Comparison of ENCODE assay signal across 15 cellular contexts in genomic region chr11:12113294-12113693, GRCh38. TPM values are rescaled to one million over a fixed set of nuclear protein-coding genes. Genes with fewer than 3 reads are reported as not detected.
DNase-seq lines count a peak whose midpoint lies in the region; ATAC-seq, FAIRE-seq and TF ChIP-seq lines count a peak whose summit lies in the region.
"Had no signal": no experiment of that assay in that cellular context is flagged by ENCODE, and none has a peak within 500 bp of the region (broad histone marks: within the 10 kb centered on the region; RNA-seq: fewer than 3 reads in every experiment).

No MANE protein-coding gene starts in this region.

- POLR2A ChIA-PET in CD8-positive, alpha-beta memory T cell (lab: Charles Lee): no interaction called here
- POLR2A ChIA-PET in K562 (lab: Yijun Ruan, JAX): interaction anchor here (1.4 kb wide), 1 partner anchor 11 kb away, joined by 4 read pairs; no protein-coding TSS in a partner anchor

- H4K20me1 ChIP-seq in GM23248 (ENCODE audit: insufficient read depth) (no peaks in the 10 kb centered on the region), K562 (replicated peaks; ENCODE audit: control insufficient read depth, insufficient read depth, low read length) (no peaks in the 10 kb centered on the region)

- intact Hi-C loops in K562 (cut with micrococcal nuclease): no loop called here

- no peak for FAIRE-seq in K562 (lab: Jason Lieb, UNC)

- peak overlapping the region in 2 of 7 donors; percentile 24 to 69 for H3K4me3 Mint-ChIP-seq in CD8-positive, alpha-beta memory T cell

- in situ Hi-C loops in GM23248 (cut with MboI) (no loop called here), K562 (cut with MboI) (no loop called here)

- H3K9me3 Mint-ChIP-seq in CD8-positive, alpha-beta memory T cell: no peaks in the 10 kb centered on the region
- H3K9me3 Mint-ChIP-seq: immature natural killer cell had no signal

- no peak overlapping the region for H2AFZ ChIP-seq in GM23248
- no peak overlapping the region for H2AFZ ChIP-seq in K562 (ENCODE audit: low read depth, low read length)

- no peak overlapping the region for H3K4me3 ChIP-seq in CD8-positive, alpha-beta memory T cell (ENCODE audit: low read length)
- H3K4me3 ChIP-seq in GM23248: peak overlapping the region; percentile 91
- no peak overlapping the region for H3K4me3 ChIP-seq in K562
- H3K4me3 ChIP-seq: suprapubic skin had no signal

- BruUV-seq in K562 (replicated peaks; lab: Mats Ljungman, UMichigan): no TSS peak

- CTCF ChIA-PET in CD8-positive, alpha-beta memory T cell (lab: Charles Lee): no interaction called here
- CTCF ChIA-PET in K562 (lab: Yijun Ruan, JAX; ENCODE audit: low intra/inter-chr PET ratio): no interaction called here

- H3K9ac ChIP-seq in GM23248: peak overlapping the region; percentile 89; the same call in 1 of the 2 replicates
- H3K9ac ChIP-seq in K562 (ENCODE audit: insufficient read depth in 1 of 2, low read depth in 2 of 2, low read length in 2 of 2): peak overlapping the region in 1 of 2 experiments; percentile 22; a peak in 1 of 4 replicates

- no peaks in the 10 kb centered on the region for H3F3A ChIP-seq in GM23248 (ENCODE audit: insufficient read depth)

- no peak for TF ChIP-seq CTCF in K562 (IDR thresholded peaks at IDR 0.05 in 2 of 3, conservative IDR thresholded peaks at IDR 0.05 in 1 of 3; ENCODE audit: insufficient read depth in 2 of 3, low read depth in 1 of 3, low read length in 3 of 3)

- no peaks in the 10 kb centered on the region for H3K9me3 ChIP-seq in CD8-positive, alpha-beta memory T cell (ENCODE audit: low read length)
- H3K9me3 ChIP-seq in GM23248 (ENCODE audit: low read depth) (no peaks in the 10 kb centered on the region), K562 (replicated peaks; ENCODE audit: control insufficient read depth, insufficient read depth, low read depth, low read length) (no peaks in the 10 kb centered on the region)
- H3K9me3 ChIP-seq: suprapubic skin had no signal

- no peaks in the 10 kb centered on the region for H3K9me1 ChIP-seq in K562 (ENCODE audit: control insufficient read depth, insufficient read depth, low read length)

- TF ChIP-seq EP300 in K562 (IDR thresholded peaks at IDR 0.05; ENCODE audit: low read length): no peak

- no peaks in the 10 kb centered on the region for H3K9me2 ChIP-seq in GM23248 (ENCODE audit: insufficient read depth)

- ATAC-seq in K562: no peak
- no peak for ATAC-seq in GM21576 (IDR thresholded peaks at IDR 0.05; ENCODE audit: unreplicated experiment)
- ATAC-seq: activated naive CD4-positive, alpha-beta T cell treated with anti-CD3 and anti-CD28 coated beads, Interleukin-2, amount 50 U/mL, for 72 hours; HCT116; right cardiac atrium had no signal

- H3K27ac ChIP-seq in CD8-positive, alpha-beta memory T cell (ENCODE audit: low read depth, low read length): peak overlapping the region; percentile 38
- no peak overlapping the region for H3K27ac ChIP-seq in GM23248
- H3K27ac ChIP-seq in K562 (ENCODE audit: extremely low read depth, low read depth, low read length): peak overlapping the region; percentile 25; the same call in 1 of the 3 replicates
- H3K27ac ChIP-seq: suprapubic skin had no signal

- TF ChIP-seq RAD21 in K562 (CRISPR knock-in tag; conservative IDR thresholded peaks at IDR 0.05 in 1 of 2, IDR thresholded peaks at IDR 0.05 in 1 of 2): no peak

- peaks cover 17% of the 10 kb centered on the region for H3K4me1 ChIP-seq in CD8-positive, alpha-beta memory T cell (ENCODE audit: insufficient read depth, low read length)
- H3K4me1 ChIP-seq in GM23248 (ENCODE audit: insufficient read depth): peaks cover 24% of the 10 kb centered on the region
- peaks cover 68 to 69% of the 10 kb centered on the region in 2 experiments for H3K4me1 ChIP-seq in K562 (replicated peaks in 1 of 2; ENCODE audit: control insufficient read depth in 2 of 2, insufficient read depth in 2 of 2, low read length in 2 of 2)

- no peak for DNase-seq in CD8-positive, alpha-beta memory T cell
- DNase-seq in GM23248 (no peak), K562 (ENCODE audit: extremely low read depth in 1 of 4, low spot score in 3 of 4) (no peak), lung microvascular endothelial cell (ENCODE audit: low read depth in 2 of 2) (peak; percentile 42 to 65), NCI-H1048 (lab: John Stamatoyannopoulos, UW) (no peak), mesenteric fat pad (ENCODE audit: low spot score) (no peak)
- DNase-seq: cortex of kidney, foreskin fibroblast, immature natural killer cell, NCI-H446 treated with DMSO at 0.1 percent for 48 hours, right cardiac atrium had no signal

- no peak for TF ChIP-seq POLR2A in K562 (conservative IDR thresholded peaks at IDR 0.05)

- peaks cover 0 to 6% (median 0%) of the 10 kb centered on the region in 3 donors for H3K36me3 Mint-ChIP-seq in CD8-positive, alpha-beta memory T cell

- peaks cover 77% of the 10 kb centered on the region for H3K79me2 ChIP-seq in GM23248 (ENCODE audit: insufficient read depth)
- peaks cover 54% of the 10 kb centered on the region for H3K79me2 ChIP-seq in K562 (ENCODE audit: control insufficient read depth, insufficient read depth, low read length)

- H3K27me3 Mint-ChIP-seq in CD8-positive, alpha-beta memory T cell: no peaks in the 10 kb centered on the region

- WGBS in GM23248 (ENCODE audit: low coverage in 1 of 2, low lambda C conversion rate in 2 of 2, missing lambda C conversion rate in 2 of 2), 2 experiments: 95 to 96% methylated on average over 8 of the region's 8 CpGs
- WGBS in K562 (ENCODE audit: insufficient coverage, low coverage, missing lambda C conversion rate): 40% methylated on average over 8 of the region's 8 CpGs

- peak overlapping the region in 3 of 8 donors; percentile 5 to 35 (median 6) for H3K27ac Mint-ChIP-seq in CD8-positive, alpha-beta memory T cell
- H3K27ac Mint-ChIP-seq: activated naive CD4-positive, alpha-beta T cell treated with anti-CD3 and anti-CD28 coated beads, Interleukin-2, amount 50 U/mL, for 72 hours had no signal

- H3K36me3 ChIP-seq in CD8-positive, alpha-beta memory T cell (ENCODE audit: insufficient read depth, low read length): no peaks in the 10 kb centered on the region
- H3K36me3 ChIP-seq in GM23248 (ENCODE audit: low read depth) (0 out of 2 replicates have a peak, but pooled peaks cover 10% of the 10 kb centered on the region), K562 (ENCODE audit: control insufficient read depth, insufficient read depth, low read length) (peaks cover 14% of the 10 kb centered on the region)
- H3K36me3 ChIP-seq: suprapubic skin had no signal

- peaks cover 20 to 46% (median 40%) of the 10 kb centered on the region in 3 donors for H3K4me1 Mint-ChIP-seq in CD8-positive, alpha-beta memory T cell

- no peaks in the 10 kb centered on the region for H3K27me3 ChIP-seq in CD8-positive, alpha-beta memory T cell (ENCODE audit: insufficient read depth, low read length, poor library complexity, severe bottlenecking)
- no peaks in the 10 kb centered on the region for H3K27me3 ChIP-seq in GM23248 (replicated peaks; ENCODE audit: insufficient read depth)
- H3K27me3 ChIP-seq in K562 (ENCODE audit: control insufficient read depth in 2 of 2, insufficient read depth in 2 of 2, low read length in 2 of 2): no peaks in the 10 kb centered on the region
- H3K27me3 ChIP-seq: suprapubic skin had no signal

- H3K4me2 ChIP-seq in GM23248 (ENCODE audit: unreplicated experiment) (peak overlapping the region; percentile 91), K562 (ENCODE audit: insufficient read depth, low read length) (peak overlapping the region; percentile 56)

TF ChIP-seq in K562, 482 proteins besides CTCF, POLR2A, EP300 and RAD21 (continues in another document):
- TF ChIP-seq CBFA2T3 (IDR thresholded peaks at IDR 0.05): 0 out of 2 replicates have a peak, but pooled peaks have one; percentile 13
- 0 out of 2 replicates have a peak, but pooled peaks have one; percentile 20 for TF ChIP-seq BCOR (IDR thresholded peaks at IDR 0.05)
- TF ChIP-seq ELF2 (CRISPR knock-in tag; IDR thresholded peaks at IDR 0.05): no peak
- TF ChIP-seq, protein P1, sequence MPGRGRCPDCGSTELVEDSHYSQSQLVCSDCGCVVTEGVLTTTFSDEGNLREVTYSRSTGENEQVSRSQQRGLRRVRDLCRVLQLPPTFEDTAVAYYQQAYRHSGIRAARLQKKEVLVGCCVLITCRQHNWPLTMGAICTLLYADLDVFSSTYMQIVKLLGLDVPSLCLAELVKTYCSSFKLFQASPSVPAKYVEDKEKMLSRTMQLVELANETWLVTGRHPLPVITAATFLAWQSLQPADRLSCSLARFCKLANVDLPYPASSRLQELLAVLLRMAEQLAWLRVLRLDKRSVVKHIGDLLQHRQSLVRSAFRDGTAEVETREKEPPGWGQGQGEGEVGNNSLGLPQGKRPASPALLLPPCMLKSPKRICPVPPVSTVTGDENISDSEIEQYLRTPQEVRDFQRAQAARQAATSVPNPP (IDR thresholded peaks at IDR 0.05; ENCODE audit: borderline replicate concordance, insufficient read depth, insufficient read length): no peak
- TF ChIP-seq ZNF75A (CRISPR knock-in tag; IDR thresholded peaks at IDR 0.05): no peak
- no peak for TF ChIP-seq MAFK (IDR thresholded peaks at IDR 0.05; ENCODE audit: low read length)
- no peak for TF ChIP-seq HDAC3 (IDR thresholded peaks at IDR 0.05; ENCODE audit: borderline replicate concordance, partially characterized antibody)

RNA-seq across cellular contexts. Expression of gene MICAL2, which starts 2.9 kb away (rescaled TPM):
- 100 to 1,000 TPM; 146 to 147 TPM for total RNA-seq in CD8-positive, alpha-beta memory T cell
- 32.4 TPM for polyA plus RNA-seq in CD8-positive, alpha-beta memory T cell
- total RNA-seq in GM23248 (2014; rRNA removed; shearing (Covaris generic)): 158 and 182 TPM in 2 replicates
- polyA plus RNA-seq in GM23248 (2016; fragmentation: Nextera tagmentation; extraction: Ambion mirVana) (81.6 and 83.3 TPM in 2 replicates), K562 (2011; rRNA removed) (38.1 and 47.3 TPM in 2 replicates), K562 (2014; fragmentation: Illumina TruSeq; extraction: Trizol) (40.3 and 43.0 TPM in 2 replicates), K562 (2014; fragmentation: Nextera tagmentation; extraction: Ambion mirVana) (1 to 10 TPM; 4.7 to 5.9 TPM), K562 (2014; rRNA removed) (23.3 and 24.0 TPM in 2 replicates)
- 173 and 222 TPM in 2 replicates for total RNA-seq in K562 (2011; cell fraction: chromatin; rRNA removed; ENCODE audit: low replicate concordance)
- total RNA-seq in K562 (2011; cell fraction: nucleolus; rRNA removed): 77.0 and 99.7 TPM in 2 replicates
- total RNA-seq in K562 (2011; cell fraction: nucleoplasm; rRNA removed): 107 and 133 TPM in 2 replicates
- total RNA-seq in K562 (2014; rRNA removed) (33.6 and 42.7 TPM in 2 replicates), K562 (2014; rRNA removed; fragmentation: Illumina TruSeq; extraction: Trizol) (35.0 and 36.8 TPM in 2 replicates), K562 (2015; rRNA removed; fragmentation: Illumina TruSeq; extraction: Trizol) (22.9 and 23.7 TPM in 2 replicates), K562 (2021) (63.5 and 64.2 TPM in 2 replicates), lung microvascular endothelial cell (98.7 and 140 TPM in 2 replicates), mesenteric fat pad (31.1 TPM)
- 28.3 and 36.5 TPM in 2 replicates for polyA plus RNA-seq in K562 (2011; cell fraction: cytosol; rRNA removed)
- polyA plus RNA-seq in K562 (2011; cell fraction: nucleus; rRNA removed): 46.0 and 76.1 TPM in 2 replicates
- 31.7 and 42.8 TPM in 2 replicates for polyA plus RNA-seq in K562 (2012)
- polyA minus RNA-seq in K562 (2011; rRNA and poly(A)+ RNA removed): 82.4 and 92.6 TPM in 2 replicates
- 47.4 and 54.4 TPM in 2 replicates for polyA minus RNA-seq in K562 (2011; cell fraction: cytosol; rRNA and poly(A)+ RNA removed)
- 66.9 and 104 TPM in 2 replicates for polyA minus RNA-seq in K562 (2011; cell fraction: nucleus; rRNA and poly(A)+ RNA removed)

Comparison
In these comparisons a context has a peak if more than half of its experiments do, and no peak if none do; other contexts are left out.
1. DNase-seq: peak in lung microvascular endothelial cell (2 of 2); none in CD8-positive, alpha-beta memory T cell (0 of 5), GM23248 (single experiment), K562 (0 of 4), NCI-H1048 (single experiment) and mesenteric fat pad (single experiment).